In the genomic region with DNA sequence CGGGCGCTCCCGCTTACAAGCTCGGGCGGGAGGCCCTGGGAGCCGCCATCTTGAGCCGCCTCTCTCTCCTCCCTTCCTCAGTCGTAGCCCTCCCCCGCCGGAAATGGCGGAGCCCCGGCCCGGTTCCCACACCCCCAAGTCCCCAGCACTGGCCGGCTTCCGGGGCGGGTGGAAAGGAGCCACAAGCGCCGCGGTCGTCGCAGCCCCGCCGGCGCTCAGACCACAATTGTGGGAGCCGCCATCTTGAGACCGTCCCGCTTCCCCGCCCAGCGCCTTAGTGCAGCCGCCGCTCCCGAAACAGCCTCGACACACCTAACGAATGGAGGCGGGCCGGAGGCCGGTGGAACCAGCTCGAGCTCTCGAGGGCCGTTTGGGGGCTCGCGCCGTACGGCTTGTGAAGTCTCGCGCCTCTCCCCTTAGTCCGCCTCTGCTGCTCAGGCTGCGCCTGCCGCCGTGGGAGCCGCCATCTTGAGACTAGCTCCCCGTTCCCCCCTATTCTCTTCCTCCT, we compare ENCODE assay signal across 8 cellular contexts.
DNase-seq lines count a peak whose midpoint lies in the region; ATAC-seq lines count a peak whose summit lies in the region.

No MANE protein-coding gene starts in this region.

- H3K27me3 ChIP-seq in ACC112 (ENCODE audit: insufficient read depth, low read length) = no peaks in the 10 kb centered on the region

- H3K27ac ChIP-seq in ACC112 (ENCODE audit: low read depth, low read length) (peak overlapping the region; percentile 99), cingulate gyrus (ENCODE audit: low read depth, low read length) (peak overlapping the region; percentile 99)

- peak overlapping the region; percentile 87 for H3K4me3 ChIP-seq in ACC112 (ENCODE audit: low read depth, low read length)

- peak; percentile 29 for ATAC-seq in GM18868 (IDR thresholded peaks at IDR 0.05; ENCODE audit: unreplicated experiment)
- peak; percentile 48 for ATAC-seq in HG03135 (IDR thresholded peaks at IDR 0.05; ENCODE audit: unreplicated experiment)

- peaks cover 32% of the 10 kb centered on the region for H3K4me1 ChIP-seq in ACC112 (ENCODE audit: control insufficient read depth, insufficient read depth, low read length, unreplicated experiment)

- peak; percentile 69 to 86 for DNase-seq in NCI-H446 (lab: John Stamatoyannopoulos, UW)
- DNase-seq in activated CD4-positive, alpha-beta T cell treated with anti-CD3 and anti-CD28 coated beads for 4 hours = peak; percentile 87 to 89
- DNase-seq in left kidney (ENCODE audit: low read depth, low spot score) = peak; percentile 93
- peak; percentile 88 for DNase-seq in stimulated activated CD4-positive, alpha-beta T cell treated with anti-CD3 and anti-CD28 coated beads, Interleukin-1b, Interleukin-23, amount 100 ng/mL, for 48 hours

- no peaks in the 10 kb centered on the region for H3K36me3 ChIP-seq in ACC112 (ENCODE audit: insufficient read depth, low read length)

- no peak overlapping the region for H2AFZ ChIP-seq in ACC112 (ENCODE audit: low read length, unreplicated experiment)

- H3K79me2 ChIP-seq in ACC112 (ENCODE audit: control insufficient read depth, insufficient read depth, low read length, unreplicated experiment) = peaks cover 54% of the 10 kb centered on the region

Comparison
In these comparisons a context has a peak if more than half of its experiments do, and no peak if none do; other contexts are left out.
1. Peak in every context shown above with its lines: DNase-seq, ATAC-seq, H3K4me3 ChIP-seq and H3K27ac ChIP-seq.